Comparison of ENCODE assay signal across 1 cellular context in the genomic region with DNA sequence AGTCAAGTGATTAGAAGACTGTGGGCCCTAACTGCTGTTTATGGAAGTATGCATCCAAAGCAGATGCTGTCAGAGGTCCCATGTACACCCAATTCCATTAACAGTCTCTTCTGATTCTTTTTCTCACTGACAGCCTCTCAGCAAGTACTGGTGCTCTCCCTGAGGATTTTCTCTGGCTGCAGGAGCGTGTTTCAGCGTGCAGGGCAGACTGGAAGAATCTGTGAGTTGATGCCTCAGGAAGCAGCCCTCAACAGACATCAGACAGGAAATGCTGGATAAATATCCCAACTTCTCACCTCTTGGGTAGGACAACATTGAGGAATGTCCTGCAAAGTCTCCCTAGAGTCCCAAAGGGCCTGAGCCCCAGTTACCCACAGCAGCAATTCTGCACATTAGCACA.
TF ChIP-seq lines count a peak whose summit lies in the region.

No MANE protein-coding gene starts in this region.

TF ChIP-seq in endothelial cell of umbilical vein, 7 proteins besides CTCF, POLR2A, EP300 and RAD21:
- TF ChIP-seq MYC (IDR thresholded peaks at IDR 0.05; ENCODE audit: low read depth, low read length), result no peak
- TF ChIP-seq, protein P1, sequence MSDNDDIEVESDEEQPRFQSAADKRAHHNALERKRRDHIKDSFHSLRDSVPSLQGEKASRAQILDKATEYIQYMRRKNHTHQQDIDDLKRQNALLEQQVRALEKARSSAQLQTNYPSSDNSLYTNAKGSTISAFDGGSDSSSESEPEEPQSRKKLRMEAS (IDR thresholded peaks at IDR 0.05; ENCODE audit: insufficient read depth, insufficient read length), result no peak
- TF ChIP-seq JUN (IDR thresholded peaks at IDR 0.05; ENCODE audit: borderline replicate concordance, insufficient read depth, insufficient read length, low read depth), result no peak
- TF ChIP-seq EZH2 (IDR thresholded peaks at IDR 0.05; ENCODE audit: borderline replicate concordance, low read depth, low read length, severe bottlenecking), result no peak
- TF ChIP-seq GATA2 (IDR thresholded peaks at IDR 0.05; ENCODE audit: insufficient read depth, insufficient read length, low read depth, low read length), result no peak
- no peak for TF ChIP-seq POLR2AphosphoS5 (IDR thresholded peaks at IDR 0.05; ENCODE audit: insufficient read depth, low read depth, low read length)
- no peak for TF ChIP-seq FOS (IDR thresholded peaks at IDR 0.05; ENCODE audit: borderline replicate concordance, insufficient read depth, low read length)
